ENCODE assay signal across 2 cellular contexts in the genomic region with DNA sequence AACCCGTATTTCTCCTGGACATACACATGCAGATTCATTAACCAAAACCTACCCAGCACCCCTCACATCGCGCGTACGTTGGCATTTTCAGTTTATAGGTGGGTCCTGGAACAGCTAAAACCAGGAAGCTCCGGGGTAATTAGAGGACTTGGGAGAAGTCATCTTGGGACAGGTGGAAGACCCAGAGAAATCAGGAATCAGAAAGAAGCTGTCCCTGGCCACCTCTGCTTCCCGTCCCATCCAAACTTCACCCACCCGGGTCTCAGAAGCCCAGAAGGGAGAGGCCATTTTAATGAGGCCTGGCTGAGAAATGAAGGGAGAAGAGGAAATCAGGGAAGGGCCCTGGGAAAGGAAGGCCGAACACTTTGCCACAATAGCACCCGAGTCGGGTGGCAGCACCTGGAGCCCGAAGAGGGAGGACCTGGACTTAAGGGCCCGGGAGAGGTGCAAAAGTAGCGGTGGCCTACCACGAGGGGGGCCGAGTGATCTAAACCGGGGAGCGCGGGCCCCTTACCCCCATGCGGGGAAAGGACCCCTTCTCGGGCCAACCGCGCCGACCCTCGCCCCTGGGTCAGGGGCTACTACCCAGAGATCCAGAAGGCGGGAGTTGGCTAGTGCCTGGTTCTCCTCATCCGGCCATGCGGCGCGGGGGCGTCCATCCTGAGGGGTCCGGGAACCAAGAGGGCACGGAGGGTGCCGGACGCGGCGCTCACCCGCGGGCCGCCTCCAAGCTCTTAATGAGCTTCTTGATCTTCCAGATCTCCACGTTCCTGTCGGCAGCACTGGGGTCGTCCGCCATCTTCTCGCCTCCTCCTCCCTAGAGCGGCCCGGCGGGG.
TF ChIP-seq lines count a peak whose summit lies in the region.

No MANE protein-coding gene starts in this region.

TF ChIP-seq in endothelial cell of umbilical vein, 7 proteins besides CTCF, POLR2A, EP300 and RAD21 (continued from another document):
- TF ChIP-seq EZH2 (IDR thresholded peaks at IDR 0.05; ENCODE audit: borderline replicate concordance, low read depth, low read length, severe bottlenecking) (no peak), POLR2AphosphoS5 (IDR thresholded peaks at IDR 0.05; ENCODE audit: insufficient read depth, low read depth, low read length) (no peak)

TF ChIP-seq in neural cell, 6 proteins besides CTCF, POLR2A, EP300 and RAD21:
- TF ChIP-seq, protein P1, sequence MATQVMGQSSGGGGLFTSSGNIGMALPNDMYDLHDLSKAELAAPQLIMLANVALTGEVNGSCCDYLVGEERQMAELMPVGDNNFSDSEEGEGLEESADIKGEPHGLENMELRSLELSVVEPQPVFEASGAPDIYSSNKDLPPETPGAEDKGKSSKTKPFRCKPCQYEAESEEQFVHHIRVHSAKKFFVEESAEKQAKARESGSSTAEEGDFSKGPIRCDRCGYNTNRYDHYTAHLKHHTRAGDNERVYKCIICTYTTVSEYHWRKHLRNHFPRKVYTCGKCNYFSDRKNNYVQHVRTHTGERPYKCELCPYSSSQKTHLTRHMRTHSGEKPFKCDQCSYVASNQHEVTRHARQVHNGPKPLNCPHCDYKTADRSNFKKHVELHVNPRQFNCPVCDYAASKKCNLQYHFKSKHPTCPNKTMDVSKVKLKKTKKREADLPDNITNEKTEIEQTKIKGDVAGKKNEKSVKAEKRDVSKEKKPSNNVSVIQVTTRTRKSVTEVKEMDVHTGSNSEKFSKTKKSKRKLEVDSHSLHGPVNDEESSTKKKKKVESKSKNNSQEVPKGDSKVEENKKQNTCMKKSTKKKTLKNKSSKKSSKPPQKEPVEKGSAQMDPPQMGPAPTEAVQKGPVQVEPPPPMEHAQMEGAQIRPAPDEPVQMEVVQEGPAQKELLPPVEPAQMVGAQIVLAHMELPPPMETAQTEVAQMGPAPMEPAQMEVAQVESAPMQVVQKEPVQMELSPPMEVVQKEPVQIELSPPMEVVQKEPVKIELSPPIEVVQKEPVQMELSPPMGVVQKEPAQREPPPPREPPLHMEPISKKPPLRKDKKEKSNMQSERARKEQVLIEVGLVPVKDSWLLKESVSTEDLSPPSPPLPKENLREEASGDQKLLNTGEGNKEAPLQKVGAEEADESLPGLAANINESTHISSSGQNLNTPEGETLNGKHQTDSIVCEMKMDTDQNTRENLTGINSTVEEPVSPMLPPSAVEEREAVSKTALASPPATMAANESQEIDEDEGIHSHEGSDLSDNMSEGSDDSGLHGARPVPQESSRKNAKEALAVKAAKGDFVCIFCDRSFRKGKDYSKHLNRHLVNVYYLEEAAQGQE (IDR thresholded peaks at IDR 0.05; ENCODE audit: borderline replicate concordance): peak; percentile 69
- no peak for TF ChIP-seq SMC3 (conservative IDR thresholded peaks at IDR 0.05; ENCODE audit: poor library complexity)
